ENCODE assay signal across 16 cellular contexts in genomic region chr9:75181748-75182147, GRCh38.
DNase-seq lines count a peak whose midpoint lies in the region; ATAC-seq, FAIRE-seq and TF ChIP-seq lines count a peak whose summit lies in the region.
"Had no signal": no experiment of that assay in that cellular context is flagged by ENCODE, and none has a peak within 500 bp of the region (broad histone marks: within the 10 kb centered on the region; RNA-seq: fewer than 3 reads in every experiment).

No MANE protein-coding gene starts in this region.

- no peak overlapping the region for H3K27ac ChIP-seq in K562 (ENCODE audit: extremely low read depth, low read depth, low read length)
- H3K27ac ChIP-seq in body of pancreas: no peak overlapping the region
- H3K27ac ChIP-seq: cardiac muscle cell had no signal

- TF ChIP-seq RAD21 in K562 (CRISPR knock-in tag; conservative IDR thresholded peaks at IDR 0.05 in 1 of 2, IDR thresholded peaks at IDR 0.05 in 1 of 2): no peak

- peaks cover 5% of the 10 kb centered on the region for H3K36me3 Mint-ChIP-seq in T-helper 2 cell treated with Interferon-gamma antibody and Interleukin-4, amounts not matched to agents 5 μg/mL and 100 μg/mL, for 36 hours (ENCODE audit: low read depth)

- intact Hi-C loops in K562 (cut with micrococcal nuclease) (no loop called here), left colon (cut with DNase I, micrococcal nuclease) (no loop called here), body of pancreas (cut with DNase I) (no loop called here)

- H3K36me3 ChIP-seq in K562 (ENCODE audit: control insufficient read depth, insufficient read depth, low read length) (no peaks in the 10 kb centered on the region), body of pancreas (replicated peaks in 1 of 2; ENCODE audit: insufficient read depth in 1 of 2, low read depth in 2 of 2) (no peaks in the 10 kb centered on the region)
- H3K36me3 ChIP-seq: cardiac muscle cell had no signal

- in situ Hi-C loops in K562 (cut with MboI): loop anchor here (25.0 kb wide), 1 partner anchor 394 kb away; no protein-coding TSS in a partner anchor

- 14% methylated on average over 1 of the region's 1 CpG for WGBS in K562 (ENCODE audit: insufficient coverage, low coverage, missing lambda C conversion rate)
- 74 to 88% methylated on average over 1 of the region's 1 CpG for WGBS in body of pancreas, 2 donors

- peaks cover 15% of the 10 kb centered on the region for H3K4me1 Mint-ChIP-seq in T-helper 2 cell treated with Interferon-gamma antibody and Interleukin-4, amounts not matched to agents 5 μg/mL and 100 μg/mL, for 36 hours (ENCODE audit: low read depth)

- TF ChIP-seq CTCF in K562 (IDR thresholded peaks at IDR 0.05 in 2 of 3, conservative IDR thresholded peaks at IDR 0.05 in 1 of 3; ENCODE audit: insufficient read depth in 2 of 3, low read depth in 1 of 3, low read length in 3 of 3) (no peak), body of pancreas (IDR thresholded peaks at IDR 0.05) (no peak)

- no peaks in the 10 kb centered on the region for H4K20me1 ChIP-seq in K562 (replicated peaks; ENCODE audit: control insufficient read depth, insufficient read depth, low read length)

- no peaks in the 10 kb centered on the region for H3K9me1 ChIP-seq in K562 (ENCODE audit: control insufficient read depth, insufficient read depth, low read length)

- H3K27me3 ChIP-seq in K562 (ENCODE audit: control insufficient read depth in 2 of 2, insufficient read depth in 2 of 2, low read length in 2 of 2) (no peaks in the 10 kb centered on the region), body of pancreas (no peaks in the 10 kb centered on the region)
- H3K27me3 ChIP-seq: cardiac muscle cell had no signal

- no peaks in the 10 kb centered on the region for H3K79me2 ChIP-seq in K562 (ENCODE audit: control insufficient read depth, insufficient read depth, low read length)

- TF ChIP-seq POLR2A in K562 (conservative IDR thresholded peaks at IDR 0.05): no peak
- no peak for TF ChIP-seq POLR2A in body of pancreas (IDR thresholded peaks at IDR 0.05)

- no peaks in the 10 kb centered on the region for H3K9me3 ChIP-seq in K562 (replicated peaks; ENCODE audit: control insufficient read depth, insufficient read depth, low read depth, low read length)
- H3K9me3 ChIP-seq in body of pancreas: no peaks in the 10 kb centered on the region
- H3K9me3 ChIP-seq: mucosa of descending colon had no signal

- no peak overlapping the region for H3K27ac Mint-ChIP-seq in T-helper 2 cell treated with Interferon-gamma antibody and Interleukin-4, amounts not matched to agents 5 μg/mL and 100 μg/mL, for 36 hours
- H3K27ac Mint-ChIP-seq: activated T-helper 1 cell treated with anti-CD3 and anti-CD28 coated beads, Interleukin-12 subunit alpha, Interleukin-12 subunit beta, Interleukin-2, Interleukin-4 antibody, amounts not matched to agents 30 ng/mL and 10 ng/mL and 1 ng/mL, durations not matched to agents 14 hours and 24 hours and 36 hours; stimulated activated memory B cell treated with anti-CD40 and anti-IgM and Interleukin-4, amounts not matched to agents 10 μg/mL and 1 μg/mL and 100 μg/mL, for 72 hours had no signal

- no peak for TF ChIP-seq EP300 in K562 (IDR thresholded peaks at IDR 0.05; ENCODE audit: low read length)

- CTCF ChIA-PET in K562 (lab: Yijun Ruan, JAX; ENCODE audit: low intra/inter-chr PET ratio): no interaction called here

- ATAC-seq in K562 (peak; percentile 63; the same call in 2 of the 3 replicates), left colon (no peak), body of pancreas (no peak)
- ATAC-seq: mucosa of descending colon; stimulated activated memory B cell treated with anti-CD40 and anti-IgM and Interleukin-4, amounts not matched to agents 10 μg/mL and 1 μg/mL and 100 μg/mL, for 72 hours had no signal

- POLR2A ChIA-PET in K562 (lab: Yijun Ruan, JAX): interaction anchor here (0.7 kb wide), 1 partner anchor 1374 kb away, joined by 3 read pairs; no protein-coding TSS in a partner anchor

- H3K9me3 Mint-ChIP-seq in T-helper 2 cell treated with Interferon-gamma antibody and Interleukin-4, amounts not matched to agents 5 μg/mL and 100 μg/mL, for 36 hours: no peaks in the 10 kb centered on the region
- H3K9me3 Mint-ChIP-seq: activated T-helper 1 cell treated with anti-CD3 and anti-CD28 coated beads, Interleukin-12 subunit alpha, Interleukin-12 subunit beta, Interleukin-2, Interleukin-4 antibody, amounts not matched to agents 30 ng/mL and 10 ng/mL and 1 ng/mL, durations not matched to agents 14 hours and 24 hours and 36 hours; stimulated activated memory B cell treated with anti-CD40 and anti-IgM and Interleukin-4, amounts not matched to agents 10 μg/mL and 1 μg/mL and 100 μg/mL, for 72 hours had no signal

- peak; percentile 63 for DNase-seq in Daoy (ENCODE audit: low read depth)
- DNase-seq in LoVo (ENCODE audit: low spot score): peak; percentile 27
- DNase-seq in K562 (ENCODE audit: extremely low read depth in 1 of 4, low spot score in 3 of 4): peak; percentile 14 to 29 (median 22)
- DNase-seq in iris pigment epithelial cell (ENCODE audit: low read depth): peak; percentile 86
- DNase-seq in OCI-M2 (lab: John Stamatoyannopoulos, UW; ENCODE audit: unreplicated experiment): no peak
- no peak for DNase-seq in left colon
- no peak for DNase-seq in T-helper 2 cell treated with Interferon-gamma antibody and Interleukin-4, amounts not matched to agents 5 μg/mL and 100 μg/mL, for 36 hours (ENCODE audit: low spot score)
- no peak for DNase-seq in body of pancreas
- DNase-seq: activated CD4-positive, alpha-beta T cell treated with anti-CD3 and anti-CD28 coated beads, Interleukin-2, amount 50 U/mL, for 48 hours; mucosa of descending colon; NCI-H2171; stimulated activated CD4-positive, alpha-beta T cell treated with anti-CD3 and anti-CD28 coated beads, Interleukin-4, amount 100 ng/mL, for 1 hour; T-helper 1 cell had no signal

- no peak overlapping the region for H3K4me2 ChIP-seq in K562 (ENCODE audit: insufficient read depth, low read length)

- H3K4me3 ChIP-seq in K562: no peak overlapping the region
- H3K4me3 ChIP-seq in body of pancreas: no peak overlapping the region
- H3K4me3 ChIP-seq: cardiac muscle cell, mucosa of descending colon had no signal

- BruUV-seq in K562 (replicated peaks; lab: Mats Ljungman, UMichigan): no TSS peak

- H3K9ac ChIP-seq in K562 (ENCODE audit: insufficient read depth in 1 of 2, low read depth in 2 of 2, low read length in 2 of 2): no peak overlapping the region

- H2AFZ ChIP-seq in K562 (ENCODE audit: low read depth, low read length): peak overlapping the region; percentile 50; the same call in 1 of the 2 replicates

- no peak overlapping the region for H3K4me3 Mint-ChIP-seq in T-helper 2 cell treated with Interferon-gamma antibody and Interleukin-4, amounts not matched to agents 5 μg/mL and 100 μg/mL, for 36 hours
- H3K4me3 Mint-ChIP-seq: activated T-helper 1 cell treated with anti-CD3 and anti-CD28 coated beads, Interleukin-12 subunit alpha, Interleukin-12 subunit beta, Interleukin-2, Interleukin-4 antibody, amounts not matched to agents 30 ng/mL and 10 ng/mL and 1 ng/mL, durations not matched to agents 14 hours and 24 hours and 36 hours; stimulated activated memory B cell treated with anti-CD40 and anti-IgM and Interleukin-4, amounts not matched to agents 10 μg/mL and 1 μg/mL and 100 μg/mL, for 72 hours had no signal

- no peaks in the 10 kb centered on the region for H3K27me3 Mint-ChIP-seq in T-helper 2 cell treated with Interferon-gamma antibody and Interleukin-4, amounts not matched to agents 5 μg/mL and 100 μg/mL, for 36 hours (ENCODE audit: low read depth)
- H3K27me3 Mint-ChIP-seq: stimulated activated memory B cell treated with anti-CD40 and anti-IgM and Interleukin-4, amounts not matched to agents 10 μg/mL and 1 μg/mL and 100 μg/mL, for 72 hours had no signal

- FAIRE-seq in K562 (lab: Jason Lieb, UNC): peak; percentile 61

- no peaks in the 10 kb centered on the region; a peak in 1 of 5 replicates for H3K4me1 ChIP-seq in K562 (replicated peaks in 1 of 2; ENCODE audit: control insufficient read depth in 2 of 2, insufficient read depth in 2 of 2, low read length in 2 of 2)
- H3K4me1 ChIP-seq in body of pancreas: no peaks in the 10 kb centered on the region

TF ChIP-seq in K562, 482 proteins besides CTCF, POLR2A, EP300 and RAD21 (continues in another document):
- TF ChIP-seq ILK (tag; IDR thresholded peaks at IDR 0.05; ENCODE audit: borderline replicate concordance, low read depth) (no peak), MYBL2 (IDR thresholded peaks at IDR 0.05; ENCODE audit: low read depth) (no peak), MYBL2 (CRISPR knock-in tag; IDR thresholded peaks at IDR 0.05; ENCODE audit: borderline replicate concordance) (no peak), SMARCA4 (IDR thresholded peaks at IDR 0.05) (peak; percentile 36; the same call in 1 of the 2 replicates), ASH1L (IDR thresholded peaks at IDR 0.05; ENCODE audit: borderline replicate concordance, low read depth, partially characterized antibody) (no peak), DACH1 (IDR thresholded peaks at IDR 0.05; ENCODE audit: partially characterized antibody) (peak; percentile 61), ZBTB43 (CRISPR knock-in tag; IDR thresholded peaks at IDR 0.05) (no peak)
- TF ChIP-seq, protein P1, sequence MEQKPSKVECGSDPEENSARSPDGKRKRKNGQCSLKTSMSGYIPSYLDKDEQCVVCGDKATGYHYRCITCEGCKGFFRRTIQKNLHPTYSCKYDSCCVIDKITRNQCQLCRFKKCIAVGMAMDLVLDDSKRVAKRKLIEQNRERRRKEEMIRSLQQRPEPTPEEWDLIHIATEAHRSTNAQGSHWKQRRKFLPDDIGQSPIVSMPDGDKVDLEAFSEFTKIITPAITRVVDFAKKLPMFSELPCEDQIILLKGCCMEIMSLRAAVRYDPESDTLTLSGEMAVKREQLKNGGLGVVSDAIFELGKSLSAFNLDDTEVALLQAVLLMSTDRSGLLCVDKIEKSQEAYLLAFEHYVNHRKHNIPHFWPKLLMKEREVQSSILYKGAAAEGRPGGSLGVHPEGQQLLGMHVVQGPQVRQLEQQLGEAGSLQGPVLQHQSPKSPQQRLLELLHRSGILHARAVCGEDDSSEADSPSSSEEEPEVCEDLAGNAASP (IDR thresholded peaks at IDR 0.05): no peak

Comparison
In these comparisons a context has a peak if more than half of its experiments do, and no peak if none do; other contexts are left out.
1. DNase-seq: peak in Daoy (single experiment), LoVo (single experiment), K562 (4 of 4) and iris pigment epithelial cell (single experiment); none in OCI-M2 (single experiment), left colon (0 of 2), T-helper 2 cell treated with Interferon-gamma antibody and Interleukin-4, amounts not matched to agents 5 μg/mL and 100 μg/mL, for 36 hours (single experiment) and body of pancreas (0 of 4).